In the genomic region with DNA sequence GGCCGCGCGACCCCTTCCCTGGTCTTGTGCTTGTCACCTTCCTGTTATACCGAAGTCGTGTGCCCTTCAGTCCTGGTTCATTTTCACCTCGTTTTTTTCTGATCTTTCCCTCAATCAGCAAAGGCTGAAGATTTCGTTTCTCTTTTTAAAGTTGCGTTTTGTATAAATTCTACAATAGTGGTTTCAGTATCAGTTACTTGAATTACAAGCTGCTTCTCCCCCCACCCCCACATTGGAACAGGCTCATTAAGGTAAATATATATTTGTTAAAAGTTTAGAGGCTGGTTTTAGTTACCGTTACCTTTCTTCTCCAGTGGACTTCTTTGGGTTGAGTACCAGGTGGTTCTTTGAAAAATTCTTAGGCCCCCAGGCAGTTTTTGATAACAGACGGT, we compare ENCODE assay signal across 8 cellular contexts. TPM values are rescaled to one million over a fixed set of nuclear protein-coding genes. Genes with fewer than 3 reads are reported as not detected.
DNase-seq lines count a peak whose midpoint lies in the region; ATAC-seq and TF ChIP-seq lines count a peak whose summit lies in the region.

No MANE protein-coding gene starts in this region.

- peak overlapping the region; percentile 99 for H3K4me2 ChIP-seq in neural cell (ENCODE audit: low read length)

- H3K4me3 ChIP-seq in GM12864 (ENCODE audit: low read depth, low read length) (peak overlapping the region; percentile 89), choroid plexus epithelial cell (ENCODE audit: low read depth, low read length) (peak overlapping the region; percentile 92), neural cell (ENCODE audit: low read length) (peak overlapping the region; percentile 97)

- H3K4me1 Mint-ChIP-seq in IgD-negative memory B cell = peaks cover 51 to 65% (median 61%) of the 10 kb centered on the region in 3 donors

- H3K36me3 ChIP-seq in neural cell (ENCODE audit: insufficient read depth, low read length) = peaks cover 4% of the 10 kb centered on the region

- H3F3A ChIP-seq in neural cell (ENCODE audit: insufficient read depth, low read length, poor library complexity, severe bottlenecking) = no peaks in the 10 kb centered on the region

- peak overlapping the region; percentile 90 to 97 (median 97) for H3K4me3 Mint-ChIP-seq in IgD-negative memory B cell

- TF ChIP-seq EP300 in neural cell (conservative IDR thresholded peaks at IDR 0.05; ENCODE audit: poor library complexity, severe bottlenecking) = no peak

- H3K27ac Mint-ChIP-seq in IgD-negative memory B cell = peak overlapping the region; percentile 84 to 99 (median 94)

- ATAC-seq in HG03280 (IDR thresholded peaks at IDR 0.05; ENCODE audit: unreplicated experiment) = no peak

- H3K36me3 Mint-ChIP-seq in IgD-negative memory B cell = peaks cover 9% of the 10 kb centered on the region

- peak overlapping the region; percentile 100 for H3K9ac ChIP-seq in neural cell (ENCODE audit: low read length)

- no peaks in the 10 kb centered on the region for H3K9me3 ChIP-seq in neural cell (ENCODE audit: low read length)

- H3K9me3 Mint-ChIP-seq in IgD-negative memory B cell = no peaks in the 10 kb centered on the region

- TF ChIP-seq CTCF in GM12864 (IDR thresholded peaks at IDR 0.05; ENCODE audit: low read depth, low read length, missing control alignments) (no peak), choroid plexus epithelial cell (conservative IDR thresholded peaks at IDR 0.05; ENCODE audit: low read depth, low read length) (no peak), neural cell (IDR thresholded peaks at IDR 0.05; ENCODE audit: poor library complexity, severe bottlenecking) (no peak)

- intact Hi-C loops in posterior vena cava (cut with DNase I) = loop anchor here in 1 of 2 donors (5.0 kb wide), 1 partner anchor 99 kb away; no protein-coding TSS in a partner anchor

- H3K9me2 ChIP-seq in neural cell (ENCODE audit: insufficient read depth, low read length) = no peaks in the 10 kb centered on the region

- DNase-seq in GM12864 (ENCODE audit: low read depth) (peak; percentile 61), choroid plexus epithelial cell (ENCODE audit: low read depth) (no peak), EL (no peak), SK-N-DZ (ENCODE audit: low spot score) (no peak), posterior vena cava (ENCODE audit: low spot score) (no peak)

- H3K27ac ChIP-seq in neural cell (ENCODE audit: low read length) = peak overlapping the region; percentile 99

- peaks cover 48% of the 10 kb centered on the region for H3K79me2 ChIP-seq in neural cell (replicated peaks; ENCODE audit: insufficient read depth, low read length)

- H3K27me3 Mint-ChIP-seq in IgD-negative memory B cell = no peaks in the 10 kb centered on the region

- H3K27me3 ChIP-seq in neural cell (ENCODE audit: insufficient read depth, low read depth, low read length) = no peaks in the 10 kb centered on the region

- TF ChIP-seq RAD21 in neural cell (conservative IDR thresholded peaks at IDR 0.05) = no peak

- peaks cover 15% of the 10 kb centered on the region for H4K20me1 ChIP-seq in neural cell (ENCODE audit: insufficient read depth)

- peak overlapping the region; percentile 73 for H2AFZ ChIP-seq in neural cell (ENCODE audit: low read depth, low read length)

TF ChIP-seq in neural cell, 6 proteins besides CTCF, POLR2A, EP300 and RAD21:
- TF ChIP-seq EZH2 (IDR thresholded peaks at IDR 0.05; ENCODE audit: borderline replicate concordance, insufficient read depth, low read length, poor library complexity, severe bottlenecking) (no peak), SMC3 (conservative IDR thresholded peaks at IDR 0.05; ENCODE audit: poor library complexity) (peak; percentile 58)

RNA-seq across cellular contexts. Expression of a gene that starts 0.9 kb away (rescaled TPM):
- polyA plus RNA-seq in IgD-negative memory B cell (688 TPM), neural cell (927 and 1,107 TPM in 2 replicates)
- 295 and 358 TPM in 2 replicates for polyA minus RNA-seq in neural cell
- polyA plus RNA-seq in SK-N-DZ (2014; cell fraction: cytosol; rRNA removed) = 158 and 203 TPM in 2 replicates
- polyA plus RNA-seq in SK-N-DZ (2014; cell fraction: nucleus; rRNA removed) = 153 and 259 TPM in 2 replicates
- 100 to 1,000 TPM; 151 to 179 TPM for total RNA-seq in posterior vena cava
